ENCODE assay signal across 11 cellular contexts in genomic region chr12:47811070-47811391, GRCh38. TPM values are rescaled to one million over a fixed set of nuclear protein-coding genes. Genes with fewer than 3 reads are reported as not detected.
DNase-seq lines count a peak whose midpoint lies in the region; ATAC-seq and TF ChIP-seq lines count a peak whose summit lies in the region.
"Had no signal": no experiment of that assay in that cellular context is flagged by ENCODE, and none has a peak within 500 bp of the region (broad histone marks: within the 10 kb centered on the region; RNA-seq: fewer than 3 reads in every experiment).

No MANE protein-coding gene starts in this region.

- no peaks in the 10 kb centered on the region for H3K9me3 ChIP-seq in skeletal muscle tissue (ENCODE audit: control insufficient read depth in 3 of 3, low read length in 3 of 3)

- H3K4me3 Mint-ChIP-seq in WTC11 (peak overlapping the region; percentile 22; the same call in 1 of the 2 replicates), glutamatergic neuron (ENCODE audit: unreplicated experiment) (peak overlapping the region; percentile 72)

- H3K27ac ChIP-seq in HL-60 (replicated peaks): peak overlapping the region; percentile 71
- peak overlapping the region; percentile 92 for H3K27ac ChIP-seq in skeletal muscle tissue (ENCODE audit: low read depth, low read length)

- peaks cover 0 to 4% (median 2%) of the 10 kb centered on the region in 3 donors for H3K36me3 ChIP-seq in skeletal muscle tissue (ENCODE audit: control insufficient read depth in 3 of 3, insufficient read depth in 3 of 3, low read length in 3 of 3)

- peak; percentile 7; the same call in 1 of the 2 replicates for ATAC-seq in WTC11
- ATAC-seq in GM19035 (IDR thresholded peaks at IDR 0.05; ENCODE audit: unreplicated experiment): no peak
- no peak for ATAC-seq in GM21825 (IDR thresholded peaks at IDR 0.05; ENCODE audit: unreplicated experiment)
- ATAC-seq in HG02623 (IDR thresholded peaks at IDR 0.05; ENCODE audit: unreplicated experiment): no peak
- no peak for ATAC-seq in HG03045 (IDR thresholded peaks at IDR 0.05; ENCODE audit: unreplicated experiment)

- CTCF ChIA-PET in WTC11 (lab: Charles Lee): interaction anchor here (0.6 to 8.8 kb wide), 8 partner anchors 9 to 44 kb away, joined by 3 to 99 read pairs (median 6); no protein-coding TSS in a partner anchor

- no peaks in the 10 kb centered on the region for H3K9me3 Mint-ChIP-seq in WTC11
- H3K9me3 Mint-ChIP-seq in glutamatergic neuron (ENCODE audit: unreplicated experiment): peaks cover 14% of the 10 kb centered on the region

- no peaks in the 10 kb centered on the region for H3K27me3 Mint-ChIP-seq in WTC11 (ENCODE audit: low read depth)
- H3K27me3 Mint-ChIP-seq in glutamatergic neuron (ENCODE audit: unreplicated experiment): peaks cover 12% of the 10 kb centered on the region
- H3K27me3 Mint-ChIP-seq: progenitor cell of endocrine pancreas had no signal

- no peak for DNase-seq in HL-60 (ENCODE audit: low read depth in 1 of 2, low spot score in 1 of 2)
- no peak for DNase-seq in WTC11 (ENCODE audit: low spot score)
- DNase-seq in glutamatergic neuron: no peak
- DNase-seq: activated CD4-positive, alpha-beta T cell treated with anti-CD3 and anti-CD28 coated beads for 1 hour; NCI-H1436 had no signal

- H3K27ac Mint-ChIP-seq in WTC11 (peak overlapping the region; percentile 96), glutamatergic neuron (ENCODE audit: unreplicated experiment) (peak overlapping the region; percentile 95)

- peaks cover 76% of the 10 kb centered on the region for H3K4me1 Mint-ChIP-seq in WTC11
- H3K4me1 Mint-ChIP-seq in glutamatergic neuron (ENCODE audit: low read depth, unreplicated experiment): peaks cover 42% of the 10 kb centered on the region

- H3K27me3 ChIP-seq in HL-60 (ENCODE audit: insufficient read depth, poor library complexity, severe bottlenecking) (no peaks in the 10 kb centered on the region), skeletal muscle tissue (ENCODE audit: control insufficient read depth in 3 of 3, insufficient read depth in 3 of 3, low read length in 3 of 3) (no peaks in the 10 kb centered on the region)

- H3K9ac ChIP-seq in skeletal muscle tissue (ENCODE audit: low read depth in 1 of 3, low read length in 3 of 3): peak overlapping the region in 2 of 3 donors; percentile 18 to 54

- H3K4me3 ChIP-seq in HL-60 (replicated peaks; ENCODE audit: insufficient read depth, low read length): no peak overlapping the region
- H3K4me3 ChIP-seq in skeletal muscle tissue (ENCODE audit: low read length in 3 of 3): peak overlapping the region in 2 of 3 donors; percentile 1 to 22

- H3K36me3 Mint-ChIP-seq in WTC11 (no peaks in the 10 kb centered on the region; the same call in 1 of the 2 replicates), glutamatergic neuron (ENCODE audit: unreplicated experiment) (no peaks in the 10 kb centered on the region)

- TF ChIP-seq CTCF in HL-60 (IDR thresholded peaks at IDR 0.05; ENCODE audit: insufficient read depth, low read length) (no peak), WTC11 (IDR thresholded peaks at IDR 0.05) (no peak), glutamatergic neuron (IDR thresholded peaks at IDR 0.05; ENCODE audit: partially characterized antibody, unreplicated experiment) (no peak)

- H3K4me1 ChIP-seq in skeletal muscle tissue (ENCODE audit: control insufficient read depth in 3 of 3, insufficient read depth in 3 of 3, low read length in 3 of 3): peaks cover 85 to 91% (median 87%) of the 10 kb centered on the region in 3 donors

- POLR2A ChIA-PET in WTC11 (lab: Charles Lee): interaction anchor here (0.6 kb wide), 1 partner anchor 16 kb away, joined by 6 read pairs; no protein-coding TSS in a partner anchor

TF ChIP-seq in WTC11, 78 proteins besides CTCF, POLR2A, EP300 and RAD21:
- no peak for TF ChIP-seq E2F1 (CRISPR knock-in tag; IDR thresholded peaks at IDR 0.05)
- no peak for TF ChIP-seq SMAD4 (CRISPR knock-in tag; IDR thresholded peaks at IDR 0.05)
- TF ChIP-seq ZNF317 (CRISPR knock-in tag; IDR thresholded peaks at IDR 0.05; ENCODE audit: borderline replicate concordance, low read depth): no peak
- no peak for TF ChIP-seq GTF2I (CRISPR knock-in tag; conservative IDR thresholded peaks at IDR 0.05)
- no peak for TF ChIP-seq ZNF138 (CRISPR knock-in tag; conservative IDR thresholded peaks at IDR 0.05)
- TF ChIP-seq KAT7 (CRISPR knock-in tag; IDR thresholded peaks at IDR 0.05; ENCODE audit: borderline replicate concordance): no peak
- no peak for TF ChIP-seq ZNF263 (CRISPR knock-in tag; IDR thresholded peaks at IDR 0.05; ENCODE audit: low read depth)
- TF ChIP-seq ZNF425 (CRISPR knock-in tag; conservative IDR thresholded peaks at IDR 0.05): no peak
- TF ChIP-seq ZNF219 (CRISPR knock-in tag; IDR thresholded peaks at IDR 0.05; ENCODE audit: borderline replicate concordance): no peak
- TF ChIP-seq GABPB1 (CRISPR knock-in tag; IDR thresholded peaks at IDR 0.05): no peak
- no peak for TF ChIP-seq NFATC4 (CRISPR knock-in tag; IDR thresholded peaks at IDR 0.05)
- no peak for TF ChIP-seq ZNF396 (CRISPR knock-in tag; IDR thresholded peaks at IDR 0.05; ENCODE audit: borderline replicate concordance)
- TF ChIP-seq TEAD1 (CRISPR knock-in tag; IDR thresholded peaks at IDR 0.05): 0 out of 2 replicates have a peak, but pooled peaks have one; percentile 42
- peak; percentile 87 for TF ChIP-seq USF2 (CRISPR knock-in tag; IDR thresholded peaks at IDR 0.05)
- no peak for TF ChIP-seq TCF7 (CRISPR knock-in tag; IDR thresholded peaks at IDR 0.05; ENCODE audit: low read depth)
- TF ChIP-seq TEAD4 (CRISPR knock-in tag; IDR thresholded peaks at IDR 0.05): no peak
- TF ChIP-seq USF1 (CRISPR knock-in tag; IDR thresholded peaks at IDR 0.05): peak; percentile 78
- TF ChIP-seq, protein P1, sequence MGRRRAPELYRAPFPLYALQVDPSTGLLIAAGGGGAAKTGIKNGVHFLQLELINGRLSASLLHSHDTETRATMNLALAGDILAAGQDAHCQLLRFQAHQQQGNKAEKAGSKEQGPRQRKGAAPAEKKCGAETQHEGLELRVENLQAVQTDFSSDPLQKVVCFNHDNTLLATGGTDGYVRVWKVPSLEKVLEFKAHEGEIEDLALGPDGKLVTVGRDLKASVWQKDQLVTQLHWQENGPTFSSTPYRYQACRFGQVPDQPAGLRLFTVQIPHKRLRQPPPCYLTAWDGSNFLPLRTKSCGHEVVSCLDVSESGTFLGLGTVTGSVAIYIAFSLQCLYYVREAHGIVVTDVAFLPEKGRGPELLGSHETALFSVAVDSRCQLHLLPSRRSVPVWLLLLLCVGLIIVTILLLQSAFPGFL (CRISPR knock-in tag; IDR thresholded peaks at IDR 0.05; ENCODE audit: borderline replicate concordance): no peak

RNA-seq across cellular contexts. Expression of gene HDAC7, which starts 8.7 kb away (rescaled TPM):
- 89.9 to 111 TPM (median 94.7 TPM) in 3 replicates for total RNA-seq in WTC11 (2021)
- 67.9 TPM for total RNA-seq in glutamatergic neuron (ENCODE audit: unreplicated experiment)
- total RNA-seq in skeletal muscle tissue: 21.4 TPM

RNA-seq across cellular contexts. Expression of gene SLC48A1, which starts 38.0 kb away (rescaled TPM):
- 13.5 to 16.8 TPM (median 13.8 TPM) in 3 replicates for total RNA-seq in WTC11 (2021)
- 15.7 TPM for total RNA-seq in glutamatergic neuron (ENCODE audit: unreplicated experiment)
- total RNA-seq in skeletal muscle tissue: 7.8 TPM

RNA-seq across cellular contexts. Expression of gene RAPGEF3, which starts 52.4 kb away (rescaled TPM):
- 9.0 to 13.3 TPM (median 9.7 TPM) in 3 replicates for total RNA-seq in WTC11 (2021)
- 0.81 TPM for total RNA-seq in glutamatergic neuron (ENCODE audit: unreplicated experiment)
- total RNA-seq in skeletal muscle tissue: 8.4 TPM
